In the genomic region with DNA sequence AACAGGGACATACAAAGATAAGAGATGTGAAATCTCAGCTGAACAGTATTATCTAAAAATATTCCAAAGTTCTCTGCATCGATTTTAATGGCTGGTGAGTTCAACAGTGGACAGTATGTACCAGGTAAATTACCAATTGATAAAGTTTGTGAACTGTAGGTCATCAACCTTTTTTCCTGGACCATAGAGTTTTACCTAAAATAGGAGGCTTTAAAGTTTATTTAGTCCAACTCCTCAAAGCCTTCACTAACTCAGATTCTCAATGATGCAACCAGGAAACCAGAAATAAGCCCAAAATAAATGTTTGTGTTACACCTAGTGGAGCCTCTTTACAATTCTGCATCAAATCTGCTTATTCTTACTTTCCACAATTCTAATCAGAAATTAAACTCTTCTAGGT, we compare ENCODE assay signal across 8 cellular contexts.
"Had no signal": no experiment of that assay in that cellular context is flagged by ENCODE, and none has a peak within 500 bp of the region (broad histone marks: within the 10 kb centered on the region; RNA-seq: fewer than 3 reads in every experiment).

No MANE protein-coding gene starts in this region.

- ATAC-seq: GM12878 had no signal

- DNase-seq: GDM1, GF-D8 had no signal

- H3K4me3 ChIP-seq: GM12878 had no signal

- FAIRE-seq: G401.6, GM12878, GM12891, GM12892, GM18507, GM19239 had no signal
